In genomic region chr12:31277081-31277480, GRCh38 we compare ENCODE assay signal across 18 cellular contexts.
"Had no signal": no experiment of that assay in that cellular context is flagged by ENCODE, and none has a peak within 500 bp of the region (broad histone marks: within the 10 kb centered on the region; RNA-seq: fewer than 3 reads in every experiment).

No MANE protein-coding gene starts in this region.

- H3K27me3 Mint-ChIP-seq: naive thymus-derived CD4-positive, alpha-beta T cell had no signal

- H3K27me3 ChIP-seq: gastroesophageal sphincter, heart left ventricle, left lung, right atrium auricular region, SJSA1, tibial artery, uterus had no signal

- H3K36me3 ChIP-seq: prostate gland, SJSA1, tibial artery, uterus had no signal

- H3K4me1 ChIP-seq: heart left ventricle, left lung, prostate gland, right atrium auricular region, SJSA1, tibial artery had no signal

- ATAC-seq: esophagus mucosa; gastroesophageal sphincter; heart left ventricle; left lung; naive thymus-derived CD4-positive, alpha-beta T cell had no signal

- H3K4me3 ChIP-seq: gastroesophageal sphincter, heart left ventricle, left lung, prostate gland, right atrium auricular region, SJSA1, tibial artery, uterus had no signal

- H3K27ac Mint-ChIP-seq: T-helper 1 cell treated with Interleukin-12 subunit alpha and Interleukin-12 subunit beta and Interleukin-4 antibody, amounts not matched to agents 30 μg/mL and 1 μg/mL, for 36 hours had no signal

- H3K9me3 Mint-ChIP-seq: naive thymus-derived CD4-positive, alpha-beta T cell; T-helper 1 cell treated with Interleukin-12 subunit alpha and Interleukin-12 subunit beta and Interleukin-4 antibody, amounts not matched to agents 30 μg/mL and 1 μg/mL, for 36 hours had no signal

- H3K9me3 ChIP-seq: gastroesophageal sphincter, heart left ventricle, left lung, prostate gland, right atrium auricular region, SJSA1, tibial artery, uterus had no signal

- H3K4me3 Mint-ChIP-seq: naive thymus-derived CD4-positive, alpha-beta T cell; T-helper 1 cell treated with Interleukin-12 subunit alpha and Interleukin-12 subunit beta and Interleukin-4 antibody, amounts not matched to agents 30 μg/mL and 1 μg/mL, for 36 hours had no signal

- DNase-seq: activated CD4-positive, alpha-beta T cell treated with anti-CD3 and anti-CD28 coated beads for 1 hour; activated CD4-positive, alpha-beta T cell treated with anti-CD3 and anti-CD28 coated beads, Interleukin-2, amount 50 U/mL, for 48 hours; activated gamma-delta T cell treated with Interleukin-2 at 50 U/mL for 16 hours; activated T-cell treated with anti-CD3 and anti-CD28 coated beads, Interleukin-2, amount 50 U/mL, for 48 hours; effector CD4-positive, alpha-beta T cell; heart left ventricle; kidney; left lung; naive thymus-derived CD4-positive, alpha-beta T cell; tibial artery; uterus had no signal

- H3K27ac ChIP-seq: gastroesophageal sphincter, heart left ventricle, left lung, prostate gland, right atrium auricular region, SJSA1, tibial artery, VCaP had no signal
